ENCODE assay signal across 13 cellular contexts in genomic region chr6:81265106-81265505, GRCh38.
DNase-seq lines count a peak whose midpoint lies in the region; ATAC-seq and TF ChIP-seq lines count a peak whose summit lies in the region.
"Had no signal": no experiment of that assay in that cellular context is flagged by ENCODE, and none has a peak within 500 bp of the region (broad histone marks: within the 10 kb centered on the region; RNA-seq: fewer than 3 reads in every experiment).

No MANE protein-coding gene starts in this region.

- H3K9ac ChIP-seq in rectal smooth muscle tissue (ENCODE audit: low read length): no peak overlapping the region

- no peak overlapping the region for H3K4me3 ChIP-seq in RWPE2 (ENCODE audit: severe bottlenecking)
- peak overlapping the region; percentile 3 to 41 for H3K4me3 ChIP-seq in foreskin fibroblast (ENCODE audit: low read depth in 1 of 2, low read length in 2 of 2)
- peak overlapping the region; percentile 37 for H3K4me3 ChIP-seq in rectal smooth muscle tissue (ENCODE audit: low read length)

- intact Hi-C loops in CD14-positive monocyte (cut with micrococcal nuclease): no loop called here

- no peak overlapping the region for H3K27ac Mint-ChIP-seq in CD14-positive monocyte
- H3K27ac Mint-ChIP-seq in activated naive CD8-positive, alpha-beta T cell treated with anti-CD3 and anti-CD28 coated beads, Interleukin-2, amount 50 U/mL, for 24 hours: no peak overlapping the region
- H3K27ac Mint-ChIP-seq: activated naive CD4-positive, alpha-beta T cell treated with anti-CD3 and anti-CD28 coated beads, Interleukin-2, amount 10 ng/mL, durations not matched to agents 7 days and 5 days had no signal

- ATAC-seq in RWPE2 (ENCODE audit: low read depth): peak; percentile 67
- no peak for ATAC-seq in activated naive CD8-positive, alpha-beta T cell treated with anti-CD3 and anti-CD28 coated beads, Interleukin-2, amount 50 U/mL, for 24 hours

- H3K27me3 ChIP-seq in RWPE2 (ENCODE audit: insufficient read depth, poor library complexity, severe bottlenecking) (no peaks in the 10 kb centered on the region), rectal smooth muscle tissue (ENCODE audit: control insufficient read depth, insufficient read depth, low read length) (no peaks in the 10 kb centered on the region)

- DNase-seq in COLO829 (ENCODE audit: low spot score): peak; percentile 3
- no peak for DNase-seq in RWPE2 (ENCODE audit: low spot score)
- peak; percentile 43 to 62 for DNase-seq in foreskin fibroblast
- no peak for DNase-seq in DMS53 (lab: John Stamatoyannopoulos, UW)
- no peak for DNase-seq in activated CD4-positive, alpha-beta T cell treated with anti-CD3 and anti-CD28 coated beads, Interleukin-2, amount 50 U/mL, for 48 hours
- DNase-seq in CD14-positive monocyte (ENCODE audit: low spot score): no peak
- DNase-seq in activated naive CD8-positive, alpha-beta T cell treated with anti-CD3 and anti-CD28 coated beads, Interleukin-2, amount 50 U/mL, for 24 hours: no peak
- DNase-seq: activated CD4-positive, alpha-beta T cell treated with anti-CD3 and anti-CD28 coated beads for 48 hours; activated naive CD4-positive, alpha-beta T cell treated with anti-CD3 and anti-CD28 coated beads, Interleukin-2, amount 10 ng/mL, durations not matched to agents 7 days and 5 days; Caco-2; KG1 had no signal

- no peak overlapping the region for H3K27ac ChIP-seq in RWPE2 (ENCODE audit: poor library complexity, severe bottlenecking)
- H3K27ac ChIP-seq in rectal smooth muscle tissue (ENCODE audit: low read depth, low read length): no peak overlapping the region
- H3K27ac ChIP-seq: epithelial cell of prostate had no signal

- H3K9me3 ChIP-seq in RWPE2 (ENCODE audit: severe bottlenecking): no peaks in the 10 kb centered on the region
- H3K9me3 ChIP-seq: Caco-2 had no signal

- H3K4me1 ChIP-seq in RWPE2 (ENCODE audit: insufficient read depth, poor library complexity, severe bottlenecking): no peaks in the 10 kb centered on the region
- no peaks in the 10 kb centered on the region for H3K4me1 ChIP-seq in rectal smooth muscle tissue (ENCODE audit: control insufficient read depth, insufficient read depth, low read length)
- H3K4me1 ChIP-seq: Caco-2 had no signal

- peaks cover 0 to 3% (median 1%) of the 10 kb centered on the region in 3 donors for H3K27me3 Mint-ChIP-seq in CD14-positive monocyte (ENCODE audit: low read depth in 3 of 3)
- no peaks in the 10 kb centered on the region for H3K27me3 Mint-ChIP-seq in activated naive CD8-positive, alpha-beta T cell treated with anti-CD3 and anti-CD28 coated beads, Interleukin-2, amount 50 U/mL, for 24 hours
- H3K27me3 Mint-ChIP-seq: activated naive CD4-positive, alpha-beta T cell treated with anti-CD3 and anti-CD28 coated beads, Interleukin-2, amount 10 ng/mL, durations not matched to agents 7 days and 5 days had no signal

- no peaks in the 10 kb centered on the region for H3K4me1 Mint-ChIP-seq in CD14-positive monocyte
- no peaks in the 10 kb centered on the region for H3K4me1 Mint-ChIP-seq in activated naive CD8-positive, alpha-beta T cell treated with anti-CD3 and anti-CD28 coated beads, Interleukin-2, amount 50 U/mL, for 24 hours
- H3K4me1 Mint-ChIP-seq: activated naive CD4-positive, alpha-beta T cell treated with anti-CD3 and anti-CD28 coated beads, Interleukin-2, amount 10 ng/mL, durations not matched to agents 7 days and 5 days had no signal

- peaks cover 3 to 17% (median 5%) of the 10 kb centered on the region in 7 donors for H3K9me3 Mint-ChIP-seq in CD14-positive monocyte
- peaks cover 4% of the 10 kb centered on the region for H3K9me3 Mint-ChIP-seq in activated naive CD8-positive, alpha-beta T cell treated with anti-CD3 and anti-CD28 coated beads, Interleukin-2, amount 50 U/mL, for 24 hours

- H3K4me3 Mint-ChIP-seq in CD14-positive monocyte: no peak overlapping the region
- no peak overlapping the region for H3K4me3 Mint-ChIP-seq in activated naive CD8-positive, alpha-beta T cell treated with anti-CD3 and anti-CD28 coated beads, Interleukin-2, amount 50 U/mL, for 24 hours
- H3K4me3 Mint-ChIP-seq: activated naive CD4-positive, alpha-beta T cell treated with anti-CD3 and anti-CD28 coated beads, Interleukin-2, amount 10 ng/mL, durations not matched to agents 7 days and 5 days had no signal

- H3K36me3 ChIP-seq in RWPE2 (ENCODE audit: low read depth) (no peaks in the 10 kb centered on the region), rectal smooth muscle tissue (ENCODE audit: control insufficient read depth, insufficient read depth, low read length) (no peaks in the 10 kb centered on the region)

- H3K36me3 Mint-ChIP-seq in CD14-positive monocyte: no peaks in the 10 kb centered on the region
- no peaks in the 10 kb centered on the region for H3K36me3 Mint-ChIP-seq in activated naive CD8-positive, alpha-beta T cell treated with anti-CD3 and anti-CD28 coated beads, Interleukin-2, amount 50 U/mL, for 24 hours (ENCODE audit: low read depth)
- H3K36me3 Mint-ChIP-seq: activated naive CD4-positive, alpha-beta T cell treated with anti-CD3 and anti-CD28 coated beads, Interleukin-2, amount 10 ng/mL, durations not matched to agents 7 days and 5 days had no signal

- TF ChIP-seq CTCF in RWPE2 (IDR thresholded peaks at IDR 0.05; ENCODE audit: poor library complexity, severe bottlenecking) (no peak), foreskin fibroblast (IDR thresholded peaks at IDR 0.05; ENCODE audit: low read depth, low read length) (no peak), CD14-positive monocyte (IDR thresholded peaks at IDR 0.05) (no peak)

Comparison
In these comparisons a context has a peak if more than half of its experiments do, and no peak if none do; other contexts are left out.
1. DNase-seq: peak in COLO829 (single experiment) and foreskin fibroblast (2 of 2); none in RWPE2 (single experiment), DMS53 (single experiment), activated CD4-positive, alpha-beta T cell treated with anti-CD3 and anti-CD28 coated beads, Interleukin-2, amount 50 U/mL, for 48 hours (0 of 2), CD14-positive monocyte (single experiment) and activated naive CD8-positive, alpha-beta T cell treated with anti-CD3 and anti-CD28 coated beads, Interleukin-2, amount 50 U/mL, for 24 hours (single experiment).